In the genomic region with DNA sequence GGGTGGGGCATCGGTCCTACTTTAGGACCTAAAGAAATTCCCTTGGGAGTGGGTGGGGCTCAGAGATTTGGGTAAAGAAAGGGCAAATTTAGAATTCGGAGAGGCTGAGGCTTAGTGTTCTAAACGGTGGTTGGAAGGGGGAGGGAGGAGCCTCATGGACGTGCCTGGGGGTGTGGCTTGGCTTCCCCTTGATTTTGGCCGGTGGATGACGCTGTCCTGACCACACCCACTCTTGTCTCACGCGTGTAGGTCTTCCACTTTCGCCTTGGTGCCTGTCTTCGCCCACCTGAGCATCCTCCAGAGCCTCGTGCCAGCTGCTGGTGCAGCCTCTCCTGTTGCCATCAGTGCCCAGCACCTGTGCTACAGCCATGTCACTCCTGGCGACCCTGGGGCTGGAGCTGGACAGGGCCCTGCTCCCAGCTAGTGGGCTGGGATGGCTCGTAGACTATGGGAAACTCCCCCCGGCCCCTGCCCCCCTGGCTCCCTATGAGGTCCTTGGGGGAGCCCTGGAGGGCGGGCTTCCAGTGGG, we compare ENCODE assay signal across 1 cellular context.
TF ChIP-seq lines count a peak whose summit lies in the region.

No MANE protein-coding gene starts in this region.

TF ChIP-seq in IMR-90, 13 proteins besides CTCF, POLR2A, EP300 and RAD21:
- TF ChIP-seq CHD1 (IDR thresholded peaks at IDR 0.05; ENCODE audit: low read depth, low read length), result no peak
- no peak for TF ChIP-seq RCOR1 (IDR thresholded peaks at IDR 0.05; ENCODE audit: insufficient replicate concordance, low read length)
- no peak for TF ChIP-seq MXI1 (IDR thresholded peaks at IDR 0.05; ENCODE audit: borderline replicate concordance, low read depth, low read length)
- no peak for TF ChIP-seq BHLHE40 (IDR thresholded peaks at IDR 0.05; ENCODE audit: low read depth, low read length)
- no peak for TF ChIP-seq RFX5 (IDR thresholded peaks at IDR 0.05; ENCODE audit: low read depth, low read length)
- no peak for TF ChIP-seq NFE2L2 (IDR thresholded peaks at IDR 0.05; ENCODE audit: low read depth, low read length)
- no peak for TF ChIP-seq MAFK (IDR thresholded peaks at IDR 0.05; ENCODE audit: low read depth, low read length)
- TF ChIP-seq MAZ (IDR thresholded peaks at IDR 0.05; ENCODE audit: borderline replicate concordance, low read depth, low read length), result no peak
- TF ChIP-seq, protein P1, sequence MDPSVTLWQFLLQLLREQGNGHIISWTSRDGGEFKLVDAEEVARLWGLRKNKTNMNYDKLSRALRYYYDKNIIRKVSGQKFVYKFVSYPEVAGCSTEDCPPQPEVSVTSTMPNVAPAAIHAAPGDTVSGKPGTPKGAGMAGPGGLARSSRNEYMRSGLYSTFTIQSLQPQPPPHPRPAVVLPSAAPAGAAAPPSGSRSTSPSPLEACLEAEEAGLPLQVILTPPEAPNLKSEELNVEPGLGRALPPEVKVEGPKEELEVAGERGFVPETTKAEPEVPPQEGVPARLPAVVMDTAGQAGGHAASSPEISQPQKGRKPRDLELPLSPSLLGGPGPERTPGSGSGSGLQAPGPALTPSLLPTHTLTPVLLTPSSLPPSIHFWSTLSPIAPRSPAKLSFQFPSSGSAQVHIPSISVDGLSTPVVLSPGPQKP (IDR thresholded peaks at IDR 0.05; ENCODE audit: borderline replicate concordance, low read depth, low read length), result no peak
- TF ChIP-seq, protein P2, sequence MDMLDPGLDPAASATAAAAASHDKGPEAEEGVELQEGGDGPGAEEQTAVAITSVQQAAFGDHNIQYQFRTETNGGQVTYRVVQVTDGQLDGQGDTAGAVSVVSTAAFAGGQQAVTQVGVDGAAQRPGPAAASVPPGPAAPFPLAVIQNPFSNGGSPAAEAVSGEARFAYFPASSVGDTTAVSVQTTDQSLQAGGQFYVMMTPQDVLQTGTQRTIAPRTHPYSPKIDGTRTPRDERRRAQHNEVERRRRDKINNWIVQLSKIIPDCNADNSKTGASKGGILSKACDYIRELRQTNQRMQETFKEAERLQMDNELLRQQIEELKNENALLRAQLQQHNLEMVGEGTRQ (IDR thresholded peaks at IDR 0.05; ENCODE audit: low read depth, low read length), result no peak
- no peak for TF ChIP-seq SMC3 (IDR thresholded peaks at IDR 0.05; ENCODE audit: low read depth, low read length)
TF ChIP-seq in IMR-90: peak in this region for 0.
